Comparison of ENCODE assay signal across 2 cellular contexts in genomic region chr1:211521102-211521815, GRCh38.
TF ChIP-seq lines count a peak whose summit lies in the region.

No MANE protein-coding gene starts in this region.

TF ChIP-seq in Ishikawa, 13 proteins besides CTCF, POLR2A, EP300 and RAD21 (continued from another document):
- no peak for TF ChIP-seq CREB1 (IDR thresholded peaks at IDR 0.05; ENCODE audit: low read depth)

TF ChIP-seq in HepG2, 621 proteins besides CTCF, POLR2A, EP300 and RAD21 (continues in another document):
- TF ChIP-seq HINFP (CRISPR knock-in tag; IDR thresholded peaks at IDR 0.05; ENCODE audit: low read depth) (no peak), PHF8 (CRISPR knock-in tag; IDR thresholded peaks at IDR 0.05) (no peak), AKNA (CRISPR knock-in tag; IDR thresholded peaks at IDR 0.05; ENCODE audit: borderline replicate concordance) (no peak), CEBPG (CRISPR knock-in tag; IDR thresholded peaks at IDR 0.05) (peak; percentile 63), CREB1 (IDR thresholded peaks at IDR 0.05) (no peak), CREB1 (CRISPR knock-in tag; IDR thresholded peaks at IDR 0.05) (peak; percentile 42; the same call in 1 of the 2 replicates), JARID2 (CRISPR knock-in tag; IDR thresholded peaks at IDR 0.05; ENCODE audit: insufficient replicate concordance) (no peak), HHEX (CRISPR knock-in tag; IDR thresholded peaks at IDR 0.05) (no peak), BCL6 (CRISPR knock-in tag; IDR thresholded peaks at IDR 0.05) (peak; percentile 94), ZNF790 (CRISPR knock-in tag; IDR thresholded peaks at IDR 0.05; ENCODE audit: borderline replicate concordance) (no peak), GTF2F1 (IDR thresholded peaks at IDR 0.05; ENCODE audit: low read length) (no peak), E2F1 (CRISPR knock-in tag; IDR thresholded peaks at IDR 0.05) (no peak), ZNF546 (CRISPR knock-in tag; conservative IDR thresholded peaks at IDR 0.05) (no peak), PBX3 (CRISPR knock-in tag; IDR thresholded peaks at IDR 0.05; ENCODE audit: borderline replicate concordance) (no peak), ZNF224 (CRISPR knock-in tag; IDR thresholded peaks at IDR 0.05) (no peak), ZNF414 (CRISPR knock-in tag; IDR thresholded peaks at IDR 0.05) (no peak), ZNF17 (CRISPR knock-in tag; IDR thresholded peaks at IDR 0.05) (no peak), MAFF (IDR thresholded peaks at IDR 0.05; ENCODE audit: low read depth, low read length) (no peak), ZNF263 (CRISPR knock-in tag; IDR thresholded peaks at IDR 0.05) (no peak), ZNF275 (CRISPR knock-in tag; IDR thresholded peaks at IDR 0.05; ENCODE audit: borderline replicate concordance) (no peak), ZNF782 (CRISPR knock-in tag; IDR thresholded peaks at IDR 0.05; ENCODE audit: borderline replicate concordance) (no peak), ADNP (CRISPR knock-in tag; IDR thresholded peaks at IDR 0.05) (no peak), GPN1 (CRISPR knock-in tag; IDR thresholded peaks at IDR 0.05; ENCODE audit: borderline replicate concordance) (no peak), RBFOX2 (IDR thresholded peaks at IDR 0.05; ENCODE audit: low read depth, low read length) (0 out of 2 replicates have a peak, but pooled peaks have one; percentile 9), MXD4 (CRISPR knock-in tag; IDR thresholded peaks at IDR 0.05) (no peak), CREM (IDR thresholded peaks at IDR 0.05) (peak; percentile 63; the same call in 1 of the 2 replicates), CREM (CRISPR knock-in tag; IDR thresholded peaks at IDR 0.05) (no peak), ZNF788 (CRISPR knock-in tag; IDR thresholded peaks at IDR 0.05; ENCODE audit: borderline replicate concordance) (no peak), DNMT1 (CRISPR knock-in tag; IDR thresholded peaks at IDR 0.05) (no peak), PATZ1 (CRISPR knock-in tag; IDR thresholded peaks at IDR 0.05) (peak; percentile 42; the same call in 1 of the 2 replicates), ELF4 (CRISPR knock-in tag; IDR thresholded peaks at IDR 0.05; ENCODE audit: borderline replicate concordance) (no peak), RXRB (CRISPR knock-in tag; IDR thresholded peaks at IDR 0.05; ENCODE audit: borderline replicate concordance) (peak; percentile 52; the same call in 1 of the 2 replicates), NR1H2 (CRISPR knock-in tag; IDR thresholded peaks at IDR 0.05; ENCODE audit: borderline replicate concordance, low read depth) (no peak), XRCC5 (optimal IDR thresholded peaks at IDR 0.05; ENCODE audit: low read length) (no peak), ZNF326 (CRISPR knock-in tag; IDR thresholded peaks at IDR 0.05; ENCODE audit: borderline replicate concordance) (no peak), RFX5 (IDR thresholded peaks at IDR 0.05; ENCODE audit: low read depth, low read length) (no peak), ZNF180 (CRISPR knock-in tag; IDR thresholded peaks at IDR 0.05; ENCODE audit: borderline replicate concordance, low read depth) (no peak), NFATC3 (CRISPR knock-in tag; IDR thresholded peaks at IDR 0.05) (no peak), ELF1 (CRISPR knock-in tag; IDR thresholded peaks at IDR 0.05) (no peak), RFXAP (CRISPR knock-in tag; IDR thresholded peaks at IDR 0.05; ENCODE audit: borderline replicate concordance) (no peak), HNF4A (CRISPR knock-in tag; IDR thresholded peaks at IDR 0.05) (peak; percentile 83), DR1 (CRISPR knock-in tag; IDR thresholded peaks at IDR 0.05) (no peak), GFI1 (CRISPR knock-in tag; IDR thresholded peaks at IDR 0.05; ENCODE audit: borderline replicate concordance) (no peak), ZSCAN31 (CRISPR knock-in tag; IDR thresholded peaks at IDR 0.05; ENCODE audit: low read depth) (no peak), SNAPC2 (CRISPR knock-in tag; IDR thresholded peaks at IDR 0.05) (no peak), MEF2D (CRISPR knock-in tag; IDR thresholded peaks at IDR 0.05) (no peak), ZBTB37 (CRISPR knock-in tag; IDR thresholded peaks at IDR 0.05) (no peak), RXRA (CRISPR knock-in tag; IDR thresholded peaks at IDR 0.05) (peak; percentile 29; the same call in 1 of the 2 replicates), NONO (IDR thresholded peaks at IDR 0.05) (no peak), NONO (CRISPR knock-in tag; conservative IDR thresholded peaks at IDR 0.05) (no peak)
- TF ChIP-seq, protein P1, sequence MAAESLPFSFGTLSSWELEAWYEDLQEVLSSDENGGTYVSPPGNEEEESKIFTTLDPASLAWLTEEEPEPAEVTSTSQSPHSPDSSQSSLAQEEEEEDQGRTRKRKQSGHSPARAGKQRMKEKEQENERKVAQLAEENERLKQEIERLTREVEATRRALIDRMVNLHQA (CRISPR knock-in tag; IDR thresholded peaks at IDR 0.05): no peak
- TF ChIP-seq, protein P2, sequence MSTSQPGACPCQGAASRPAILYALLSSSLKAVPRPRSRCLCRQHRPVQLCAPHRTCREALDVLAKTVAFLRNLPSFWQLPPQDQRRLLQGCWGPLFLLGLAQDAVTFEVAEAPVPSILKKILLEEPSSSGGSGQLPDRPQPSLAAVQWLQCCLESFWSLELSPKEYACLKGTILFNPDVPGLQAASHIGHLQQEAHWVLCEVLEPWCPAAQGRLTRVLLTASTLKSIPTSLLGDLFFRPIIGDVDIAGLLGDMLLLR (CRISPR knock-in tag; IDR thresholded peaks at IDR 0.05): no peak
- TF ChIP-seq, protein P3, sequence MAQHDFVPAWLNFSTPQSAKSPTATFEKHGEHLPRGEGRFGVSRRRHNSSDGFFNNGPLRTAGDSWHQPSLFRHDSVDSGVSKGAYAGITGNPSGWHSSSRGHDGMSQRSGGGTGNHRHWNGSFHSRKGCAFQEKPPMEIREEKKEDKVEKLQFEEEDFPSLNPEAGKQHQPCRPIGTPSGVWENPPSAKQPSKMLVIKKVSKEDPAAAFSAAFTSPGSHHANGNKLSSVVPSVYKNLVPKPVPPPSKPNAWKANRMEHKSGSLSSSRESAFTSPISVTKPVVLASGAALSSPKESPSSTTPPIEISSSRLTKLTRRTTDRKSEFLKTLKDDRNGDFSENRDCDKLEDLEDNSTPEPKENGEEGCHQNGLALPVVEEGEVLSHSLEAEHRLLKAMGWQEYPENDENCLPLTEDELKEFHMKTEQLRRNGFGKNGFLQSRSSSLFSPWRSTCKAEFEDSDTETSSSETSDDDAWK (CRISPR knock-in tag; IDR thresholded peaks at IDR 0.05): no peak
- TF ChIP-seq, protein P4, sequence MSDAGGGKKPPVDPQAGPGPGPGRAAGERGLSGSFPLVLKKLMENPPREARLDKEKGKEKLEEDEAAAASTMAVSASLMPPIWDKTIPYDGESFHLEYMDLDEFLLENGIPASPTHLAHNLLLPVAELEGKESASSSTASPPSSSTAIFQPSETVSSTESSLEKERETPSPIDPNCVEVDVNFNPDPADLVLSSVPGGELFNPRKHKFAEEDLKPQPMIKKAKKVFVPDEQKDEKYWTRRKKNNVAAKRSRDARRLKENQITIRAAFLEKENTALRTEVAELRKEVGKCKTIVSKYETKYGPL (CRISPR knock-in tag; IDR thresholded peaks at IDR 0.05): no peak
